In genomic region chr11:44978961-44979331, GRCh38 we compare ENCODE assay signal across 11 cellular contexts. TPM values are rescaled to one million over a fixed set of nuclear protein-coding genes. Genes with fewer than 3 reads are reported as not detected.
A peak's percentile ranks its signal among the peaks of the same experiment; 100 is the strongest.
DNase-seq lines count a peak whose midpoint lies in the region; ATAC-seq, FAIRE-seq and TF ChIP-seq lines count a peak whose summit lies in the region.
"Had no signal": no experiment of that assay in that cellular context is flagged by ENCODE, and none has a peak within 500 bp of the region (broad histone marks: within the 10 kb centered on the region; RNA-seq: fewer than 3 reads in every experiment).

No MANE protein-coding gene starts in this region.

- no peaks in the 10 kb centered on the region; the same call in 1 of the 2 replicates for H3K4me1 Mint-ChIP-seq in HFFc6 (ENCODE audit: low read depth)

- H3K27me3 ChIP-seq in bronchial epithelial cell (ENCODE audit: control insufficient read depth, insufficient read depth, low read length) (peaks cover 4% of the 10 kb centered on the region), neural cell (ENCODE audit: insufficient read depth, low read depth, low read length) (no peaks in the 10 kb centered on the region)

- H2AFZ ChIP-seq in neural cell (ENCODE audit: low read depth, low read length), result no peak overlapping the region

- no peaks in the 10 kb centered on the region for H3K9me2 ChIP-seq in neural cell (ENCODE audit: insufficient read depth, low read length)

- no peak overlapping the region for H3K27ac Mint-ChIP-seq in HFFc6

- no peaks in the 10 kb centered on the region for H3K9me3 Mint-ChIP-seq in HFFc6
- H3K9me3 Mint-ChIP-seq: naive B cell had no signal

- ATAC-seq in GM19035 (IDR thresholded peaks at IDR 0.05; ENCODE audit: unreplicated experiment) (no peak), HG02759 (IDR thresholded peaks at IDR 0.05; ENCODE audit: unreplicated experiment) (no peak), GM18858 (IDR thresholded peaks at IDR 0.05; ENCODE audit: unreplicated experiment) (no peak)

- H3K36me3 Mint-ChIP-seq in HFFc6 (ENCODE audit: low read depth), result no peaks in the 10 kb centered on the region
- H3K36me3 Mint-ChIP-seq: naive B cell had no signal

- H4K20me1 ChIP-seq in neural cell (ENCODE audit: insufficient read depth), result no peaks in the 10 kb centered on the region

- peak; percentile 89 for DNase-seq in DMS53 treated with DMSO at 0.1 percent for 48 hours (lab: John Stamatoyannopoulos, UW; ENCODE audit: unreplicated experiment)
- DNase-seq in NCI-H2029 treated with DMSO at 0.1 percent for 48 hours (lab: John Stamatoyannopoulos, UW), result peak; percentile 97
- peak; percentile 65 for DNase-seq in bronchial epithelial cell (ENCODE audit: low read depth)
- no peak for DNase-seq in HFFc6
- DNase-seq: activated naive CD4-positive, alpha-beta T cell; naive B cell; NCI-H1694 treated with DMSO at 0.1 percent for 48 hours had no signal

- TF ChIP-seq CTCF in bronchial epithelial cell (IDR thresholded peaks at IDR 0.05; ENCODE audit: insufficient read depth, low read length, severe bottlenecking) (peak; percentile 7), neural cell (IDR thresholded peaks at IDR 0.05; ENCODE audit: poor library complexity, severe bottlenecking) (no peak), HFFc6 (IDR thresholded peaks at IDR 0.05) (no peak)

- H3K4me3 Mint-ChIP-seq in HFFc6, result no peak overlapping the region
- H3K4me3 Mint-ChIP-seq: naive B cell had no signal

- no peaks in the 10 kb centered on the region for H3F3A ChIP-seq in neural cell (ENCODE audit: insufficient read depth, low read length, poor library complexity, severe bottlenecking)

- no peaks in the 10 kb centered on the region for H3K36me3 ChIP-seq in bronchial epithelial cell (ENCODE audit: control insufficient read depth, insufficient read depth, low read length)
- no peaks in the 10 kb centered on the region for H3K36me3 ChIP-seq in neural cell (ENCODE audit: insufficient read depth, low read length)

- H3K27me3 Mint-ChIP-seq in HFFc6 (ENCODE audit: insufficient read depth), result peaks cover 26% of the 10 kb centered on the region

- H3K4me3 ChIP-seq in bronchial epithelial cell (ENCODE audit: low read depth, low read length) (no peak overlapping the region), neural cell (ENCODE audit: low read length) (no peak overlapping the region)

- TF ChIP-seq RAD21 in neural cell (conservative IDR thresholded peaks at IDR 0.05), result no peak

- TF ChIP-seq EP300 in neural cell (conservative IDR thresholded peaks at IDR 0.05; ENCODE audit: poor library complexity, severe bottlenecking), result no peak

- no peak overlapping the region for H3K4me2 ChIP-seq in neural cell (ENCODE audit: low read length)

- FAIRE-seq in bronchial epithelial cell (lab: Jason Lieb, UNC), result peak; percentile 47

- no peak overlapping the region for H3K27ac ChIP-seq in neural cell (ENCODE audit: low read length)

- H3K9me3 ChIP-seq in neural cell (ENCODE audit: low read length), result no peaks in the 10 kb centered on the region

- peak overlapping the region; percentile 30 for H3K9ac ChIP-seq in neural cell (ENCODE audit: low read length)

- H3K79me2 ChIP-seq in neural cell (replicated peaks; ENCODE audit: insufficient read depth, low read length), result no peaks in the 10 kb centered on the region

TF ChIP-seq in neural cell, 6 proteins besides CTCF, POLR2A, EP300 and RAD21:
- no peak for TF ChIP-seq EZH2 (IDR thresholded peaks at IDR 0.05; ENCODE audit: borderline replicate concordance, insufficient read depth, low read length, poor library complexity, severe bottlenecking)
- no peak for TF ChIP-seq MXI1 (conservative IDR thresholded peaks at IDR 0.05; ENCODE audit: poor library complexity, severe bottlenecking)
- TF ChIP-seq TAF1 (IDR thresholded peaks at IDR 0.05; ENCODE audit: low read depth), result no peak
- TF ChIP-seq REST (IDR thresholded peaks at IDR 0.05; ENCODE audit: borderline replicate concordance), result no peak
- no peak for TF ChIP-seq SMC3 (conservative IDR thresholded peaks at IDR 0.05; ENCODE audit: poor library complexity)
- TF ChIP-seq POLR2AphosphoS5 (IDR thresholded peaks at IDR 0.05), result no peak
TF ChIP-seq in neural cell: peak in this region for 0.

RNA-seq across cellular contexts. Expression of gene TP53I11, which starts 28.3 kb away (rescaled TPM):
- 1.8 and 4.9 TPM in 2 replicates for total RNA-seq in bronchial epithelial cell
- 30.0 and 31.4 TPM in 2 replicates for polyA plus RNA-seq in neural cell
- 50.4 and 59.5 TPM in 2 replicates for polyA minus RNA-seq in neural cell
- total RNA-seq in HFFc6 (2021; fragmentation: NEBNext Ultra II Directional; extraction: Animal tissue kit (Norgen Biotek cat#: 25700)), result 1 to 10 TPM; 1.1 to 2.9 (median 1.8) TPM
